ENCODE assay signal across 10 cellular contexts in the genomic region with DNA sequence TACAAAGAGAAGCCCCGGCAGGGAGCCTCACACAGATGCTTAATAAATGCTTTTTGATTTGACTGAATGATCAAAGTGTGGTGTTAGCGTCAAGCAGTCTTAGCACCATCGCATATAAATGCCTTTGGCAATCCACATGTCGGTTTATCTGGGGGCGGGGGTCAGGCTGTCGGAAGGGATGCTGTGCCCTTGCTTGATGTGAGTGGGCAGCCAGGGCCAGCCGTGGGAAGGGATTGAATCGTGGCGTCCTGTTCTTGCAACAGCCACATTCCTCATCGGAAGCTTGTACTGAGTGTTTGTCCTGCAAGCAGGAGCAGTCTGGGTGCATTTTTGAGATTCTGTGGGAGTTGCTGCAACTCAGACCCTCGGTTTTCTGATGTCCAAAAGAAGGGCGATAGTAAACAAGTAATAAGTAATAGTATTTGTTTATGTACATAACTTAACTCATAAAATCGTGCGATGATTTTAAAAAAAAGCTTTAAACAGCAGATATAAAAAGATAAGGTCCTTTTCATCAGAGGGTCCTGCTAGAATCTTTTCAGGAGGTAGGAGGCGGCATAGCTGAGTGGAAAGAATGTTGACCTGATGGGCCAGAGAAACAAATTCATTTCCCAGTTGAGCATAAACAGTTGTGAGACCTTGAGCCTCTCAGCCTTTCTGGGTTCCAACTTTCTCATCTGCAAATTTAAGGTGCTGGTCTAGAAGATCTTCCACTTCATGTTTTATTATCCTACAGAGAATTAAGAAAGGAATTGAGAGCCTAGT.
DNase-seq lines count a peak whose midpoint lies in the region; ATAC-seq, FAIRE-seq and TF ChIP-seq lines count a peak whose summit lies in the region.
"Had no signal": no experiment of that assay in that cellular context is flagged by ENCODE, and none has a peak within 500 bp of the region (broad histone marks: within the 10 kb centered on the region; RNA-seq: fewer than 3 reads in every experiment).

No MANE protein-coding gene starts in this region.

- no peaks in the 10 kb centered on the region for H3K36me3 ChIP-seq in endodermal cell (ENCODE audit: control insufficient read depth, insufficient read depth, low read length)
- H3K36me3 ChIP-seq in mesenchymal stem cell (ENCODE audit: control insufficient read depth in 1 of 2, insufficient read depth in 2 of 2, low read depth in 1 of 2, low read length in 2 of 2) = no peaks in the 10 kb centered on the region
- H3K36me3 ChIP-seq in thoracic aorta = no peaks in the 10 kb centered on the region
- no peaks in the 10 kb centered on the region for H3K36me3 ChIP-seq in small intestine (ENCODE audit: control insufficient read depth in 2 of 2, insufficient read depth in 2 of 2, low read length in 2 of 2)

- no peak overlapping the region for H3K14ac ChIP-seq in mesenchymal stem cell (ENCODE audit: low read length in 2 of 2)

- no peak overlapping the region for H3K23ac ChIP-seq in mesenchymal stem cell (ENCODE audit: low read length in 2 of 2)

- H2AK5ac ChIP-seq in mesenchymal stem cell (ENCODE audit: low read length, severe bottlenecking) = peak overlapping the region; percentile 76

- peak overlapping the region; percentile 33 for H3K4me2 ChIP-seq in mesenchymal stem cell (ENCODE audit: low read length, poor library complexity, severe bottlenecking)

- H3K4me3 ChIP-seq in endodermal cell (ENCODE audit: low read length) (no peak overlapping the region), mesenchymal stem cell (ENCODE audit: insufficient read depth in 1 of 2, low read depth in 1 of 2, low read length in 2 of 2) (no peak overlapping the region), thoracic aorta (peak overlapping the region; percentile 55), small intestine (ENCODE audit: low read depth in 1 of 2, low read length in 2 of 2) (no peak overlapping the region)

- peaks cover 8% of the 10 kb centered on the region for H3K4me1 ChIP-seq in endodermal cell (ENCODE audit: control insufficient read depth, insufficient read depth, low read length)
- H3K4me1 ChIP-seq in mesenchymal stem cell (ENCODE audit: control insufficient read depth, insufficient read depth, low read depth, low read length) = peaks cover 8% of the 10 kb centered on the region
- peaks cover 27 to 44% of the 10 kb centered on the region in 2 donors for H3K4me1 ChIP-seq in thoracic aorta (ENCODE audit: control insufficient read depth in 1 of 2, low read depth in 2 of 2)
- H3K4me1 ChIP-seq in foreskin keratinocyte = peaks cover 8% of the 10 kb centered on the region
- H3K4me1 ChIP-seq in small intestine (ENCODE audit: control insufficient read depth in 2 of 2, insufficient read depth in 1 of 2, low read depth in 1 of 2, low read length in 1 of 2) = no peaks in the 10 kb centered on the region

- H3K4me1 Mint-ChIP-seq in endodermal cell = peaks cover 32% of the 10 kb centered on the region

- peak overlapping the region; percentile 59 for H3K27ac Mint-ChIP-seq in endodermal cell

- H2AFZ ChIP-seq in mesenchymal stem cell (ENCODE audit: low read depth, low read length) = no peak overlapping the region

- ATAC-seq in thoracic aorta (ENCODE audit: insufficient number of reproducible peaks, low FRiP score, low read depth) = peak; percentile 57
- ATAC-seq in HG02610 (IDR thresholded peaks at IDR 0.05; ENCODE audit: unreplicated experiment) = no peak
- ATAC-seq in foreskin keratinocyte = no peak

- H2BK12ac ChIP-seq in mesenchymal stem cell (ENCODE audit: low read length in 2 of 2) = peak overlapping the region in 1 of 2 experiments; percentile 51

- H3K27ac ChIP-seq in endodermal cell (ENCODE audit: low read depth, low read length) (peak overlapping the region; percentile 88), mesenchymal stem cell (ENCODE audit: low read length, poor library complexity, severe bottlenecking) (peak overlapping the region; percentile 45), thoracic aorta (peak overlapping the region; percentile 70 to 71), foreskin keratinocyte (no peak overlapping the region), small intestine (ENCODE audit: low read depth in 1 of 2, low read length in 1 of 2) (peak overlapping the region in 1 of 2 donors; percentile 11)

- H3K27me3 ChIP-seq in endodermal cell (ENCODE audit: control insufficient read depth, insufficient read depth, low read length, poor library complexity, severe bottlenecking) = peaks cover 7% of the 10 kb centered on the region
- H3K27me3 ChIP-seq in mesenchymal stem cell (ENCODE audit: control insufficient read depth in 1 of 2, insufficient read depth in 1 of 2, low read length in 2 of 2) = peaks cover 0 to 17% of the 10 kb centered on the region in 2 experiments
- no peaks in the 10 kb centered on the region for H3K27me3 ChIP-seq in thoracic aorta (replicated peaks; ENCODE audit: insufficient read depth)
- H3K27me3 ChIP-seq in foreskin keratinocyte = peaks cover under 1% of the 10 kb centered on the region
- no peaks in the 10 kb centered on the region for H3K27me3 ChIP-seq in small intestine (ENCODE audit: control insufficient read depth in 2 of 2, insufficient read depth in 2 of 2, low read length in 2 of 2)

- H2BK15ac ChIP-seq in mesenchymal stem cell (ENCODE audit: low read depth, poor library complexity, severe bottlenecking) = no peak overlapping the region

- H4K8ac ChIP-seq in mesenchymal stem cell (ENCODE audit: low read length) = peak overlapping the region; percentile 65

- H3K9ac ChIP-seq in endodermal cell (ENCODE audit: extremely low read depth, low read length, poor library complexity, severe bottlenecking) (no peak overlapping the region), mesenchymal stem cell (ENCODE audit: low read length) (no peak overlapping the region)

- peak overlapping the region; percentile 52 for H4K91ac ChIP-seq in mesenchymal stem cell (ENCODE audit: low read length)

- H3K9me3 Mint-ChIP-seq in endodermal cell = no peaks in the 10 kb centered on the region

- WGBS in endodermal cell (ENCODE audit: insufficient coverage in 1 of 2, insufficient read length in 1 of 2), 2 experiments = 31 to 38% methylated on average over 11 to 14 of the region's 15 CpGs
- WGBS in mesenchymal stem cell = 28% methylated on average over 11 of the region's 15 CpGs
- 64 to 79% (median 76%) methylated on average over 15 of the region's 15 CpGs for WGBS in small intestine, 3 donors

- H3K36me3 Mint-ChIP-seq in endodermal cell (ENCODE audit: low read depth) = no peaks in the 10 kb centered on the region

- no peak overlapping the region for H2BK5ac ChIP-seq in mesenchymal stem cell (ENCODE audit: low read depth, low read length, poor library complexity, severe bottlenecking)

- no peak overlapping the region for H2BK120ac ChIP-seq in mesenchymal stem cell (ENCODE audit: low read depth, low read length)

- no peak overlapping the region for H3K4me3 Mint-ChIP-seq in endodermal cell

- TF ChIP-seq CTCF in endodermal cell (conservative IDR thresholded peaks at IDR 0.05) = peak; percentile 54
- TF ChIP-seq CTCF in thoracic aorta (IDR thresholded peaks at IDR 0.05) = no peak
- TF ChIP-seq CTCF in foreskin keratinocyte (conservative IDR thresholded peaks at IDR 0.05) = no peak

- H3K79me1 ChIP-seq in mesenchymal stem cell (replicated peaks; ENCODE audit: low read length, poor library complexity, severe bottlenecking) = no peaks in the 10 kb centered on the region

- DNase-seq in LHCN-M2 (ENCODE audit: low read depth) (peak; percentile 22), endodermal cell (peak; percentile 76), mesenchymal stem cell (peak; percentile 77), thoracic aorta (ENCODE audit: low spot score) (peak; percentile 7), foreskin keratinocyte (no peak), small intestine (no peak), NCI-H524 (lab: John Stamatoyannopoulos, UW) (no peak)
- DNase-seq: activated effector memory CD4-positive, alpha-beta T cell treated with Interleukin-2 at 50 U/mL for 16 hours; Kasumi-1 had no signal

- H3K9me3 ChIP-seq in endodermal cell (ENCODE audit: control insufficient read depth, low read length) = no peaks in the 10 kb centered on the region
- H3K9me3 ChIP-seq in mesenchymal stem cell (ENCODE audit: control insufficient read depth, low read length) = no peaks in the 10 kb centered on the region
- H3K9me3 ChIP-seq in thoracic aorta = no peaks in the 10 kb centered on the region
- H3K9me3 ChIP-seq in small intestine (ENCODE audit: control insufficient read depth, low read depth) = no peaks in the 10 kb centered on the region

- H3K18ac ChIP-seq in mesenchymal stem cell (ENCODE audit: low read depth in 1 of 2, low read length in 2 of 2) = peak overlapping the region in 1 of 2 experiments; percentile 0

- no peaks in the 10 kb centered on the region for H3K27me3 Mint-ChIP-seq in endodermal cell (ENCODE audit: insufficient read depth)

- H3K4ac ChIP-seq in mesenchymal stem cell (ENCODE audit: low read depth in 1 of 2, low read length in 2 of 2) = peak overlapping the region in 1 of 2 experiments; percentile 35

- no peak for FAIRE-seq in small intestine (lab: Jason Lieb, UNC)

Comparison
In these comparisons a context has a peak if more than half of its experiments do, and no peak if none do; other contexts are left out.
1. DNase-seq: peak in LHCN-M2 (single experiment), endodermal cell (single experiment), mesenchymal stem cell (single experiment) and thoracic aorta (single experiment); none in foreskin keratinocyte (0 of 2), small intestine (single experiment) and NCI-H524 (0 of 2).